ENCODE assay signal across 8 cellular contexts in genomic region chr1:55277377-55278130, GRCh38.
DNase-seq lines count a peak whose midpoint lies in the region; ATAC-seq lines count a peak whose summit lies in the region.

No MANE protein-coding gene starts in this region.

- DNase-seq in AG08395 (ENCODE audit: low spot score), result peak; percentile 76
- DNase-seq in NCI-H2196 treated with DMSO at 0.1 percent for 48 hours (lab: John Stamatoyannopoulos, UW; ENCODE audit: unreplicated experiment), result peak; percentile 45
- DNase-seq in cerebellar cortex (ENCODE audit: low spot score), result peak; percentile 89
- peak; percentile 79 for DNase-seq in left lobe of liver (ENCODE audit: low spot score)
- peak; percentile 76 to 79 for DNase-seq in stimulated activated CD4-positive, alpha-beta T cell treated with anti-CD3 and anti-CD28 coated beads, Interleukin-4, amount 100 ng/mL, for 48 hours (ENCODE audit: low read depth in 2 of 2)

- peak; percentile 94 for ATAC-seq in GM18867 (IDR thresholded peaks at IDR 0.05; ENCODE audit: unreplicated experiment)
- ATAC-seq in HG03139 (IDR thresholded peaks at IDR 0.05; ENCODE audit: unreplicated experiment), result peak; percentile 92
- peak; percentile 80 to 94 for ATAC-seq in activated CD4-positive, CD25-positive, alpha-beta regulatory T cell treated with anti-CD3 and anti-CD28 coated beads, Interleukin-2, amount 50 U/mL, for 24 hours
- ATAC-seq in left lobe of liver, result peak; percentile 99

Comparison
In these comparisons a context has a peak if more than half of its experiments do, and no peak if none do; other contexts are left out.
1. Peak in every context shown above with its lines: DNase-seq and ATAC-seq.